In genomic region chr4:1176398-1177273, GRCh38 we compare ENCODE assay signal across 15 cellular contexts. TPM values are rescaled to one million over a fixed set of nuclear protein-coding genes. Genes with fewer than 3 reads are reported as not detected.
DNase-seq lines count a peak whose midpoint lies in the region; ATAC-seq, FAIRE-seq and TF ChIP-seq lines count a peak whose summit lies in the region.
"Had no signal": no experiment of that assay in that cellular context is flagged by ENCODE, and none has a peak within 500 bp of the region (broad histone marks: within the 10 kb centered on the region; RNA-seq: fewer than 3 reads in every experiment).

No MANE protein-coding gene starts in this region.

- peak overlapping the region; percentile 94 for H3K27ac ChIP-seq in psoas muscle
- H3K27ac ChIP-seq: tibial artery had no signal

- H3K27me3 Mint-ChIP-seq in endothelial cell (ENCODE audit: unreplicated experiment), result peaks cover 12% of the 10 kb centered on the region

- peaks cover 10% of the 10 kb centered on the region for H3K36me3 Mint-ChIP-seq in endothelial cell (ENCODE audit: low read depth, unreplicated experiment)

- no peaks in the 10 kb centered on the region for H3K9me3 ChIP-seq in psoas muscle
- H3K9me3 ChIP-seq: Peyer's patch had no signal

- ATAC-seq in psoas muscle, result peak in 1 of 4 donors; percentile 2
- ATAC-seq in HG03354 (IDR thresholded peaks at IDR 0.05; ENCODE audit: poor library complexity, severe bottlenecking, unreplicated experiment), result no peak

- no peak for DNase-seq in D721Med (ENCODE audit: insufficient read length, low spot score)
- DNase-seq in HTR-8/SVneo (ENCODE audit: insufficient read length, low spot score), result no peak
- no peak for DNase-seq in endothelial cell (ENCODE audit: low spot score)
- DNase-seq in psoas muscle, result no peak
- DNase-seq in NCI-H187 (lab: John Stamatoyannopoulos, UW), result no peak
- DNase-seq in NCI-H446 treated with DMSO at 0.1 percent for 48 hours (lab: John Stamatoyannopoulos, UW), result no peak
- DNase-seq: C1 segment of cervical spinal cord, DMS79, NCI-H1930, NCI-H748 treated with DMSO at 0.1 percent for 48 hours had no signal

- peaks cover 10% of the 10 kb centered on the region for H3K9me3 Mint-ChIP-seq in endothelial cell (ENCODE audit: unreplicated experiment)

- H3K4me1 Mint-ChIP-seq in endothelial cell (ENCODE audit: unreplicated experiment), result no peaks in the 10 kb centered on the region

- FAIRE-seq in D721Med (lab: Jason Lieb, UNC) (peak; percentile 35), HTR-8/SVneo (lab: Jason Lieb, UNC) (peak; percentile 96)
- FAIRE-seq: islet of Langerhans had no signal

- TF ChIP-seq CTCF in D721Med (IDR thresholded peaks at IDR 0.05; ENCODE audit: insufficient read depth, missing control alignments), result no peak
- TF ChIP-seq CTCF in endothelial cell (IDR thresholded peaks at IDR 0.05; ENCODE audit: unreplicated experiment), result no peak
- TF ChIP-seq CTCF in psoas muscle (IDR thresholded peaks at IDR 0.05), result no peak

- WGBS in psoas muscle, 3 donors, result 22 to 44% (median 43%) methylated on average over 1 of the region's 1 CpG

- H3K4me3 ChIP-seq in psoas muscle, result peak overlapping the region; percentile 30
- H3K4me3 ChIP-seq: Peyer's patch, skin epidermis, tibial artery had no signal

- peak overlapping the region; percentile 1 for H3K27ac Mint-ChIP-seq in endothelial cell (ENCODE audit: unreplicated experiment)

- intact Hi-C loops in psoas muscle (cut with DNase I), result no loop called here

- H3K36me3 ChIP-seq in psoas muscle (ENCODE audit: insufficient read depth in 1 of 2, low read depth in 1 of 2), result no peaks in the 10 kb centered on the region
- H3K36me3 ChIP-seq: Peyer's patch, tibial artery had no signal

- H3K27me3 ChIP-seq in psoas muscle (ENCODE audit: insufficient read depth in 3 of 3, low read length in 2 of 3), result peaks cover 0 to 3% (median 0%) of the 10 kb centered on the region in 3 donors

- no peak overlapping the region for H3K4me3 Mint-ChIP-seq in endothelial cell (ENCODE audit: unreplicated experiment)

- peaks cover 70% of the 10 kb centered on the region for H3K4me1 ChIP-seq in psoas muscle

RNA-seq across cellular contexts. Expression of gene SPON2, which starts 4.3 kb away (rescaled TPM):
- total RNA-seq in endothelial cell (ENCODE audit: unreplicated experiment) (0.97 TPM), psoas muscle (10 to 100 TPM in 1 of 4 donors, 1 to 10 TPM in 3; 6.8 to 18.5 (median 8.0) TPM)
- polyA plus RNA-seq in psoas muscle, result 1 to 10 TPM; 4.1 to 6.4 (median 6.2) TPM
